In genomic region chr6:132000296-132000695, GRCh38 we compare ENCODE assay signal across 27 cellular contexts. TPM values are rescaled to one million over a fixed set of nuclear protein-coding genes. Genes with fewer than 3 reads are reported as not detected.
"Had no signal": no experiment of that assay in that cellular context is flagged by ENCODE, and none has a peak within 500 bp of the region (broad histone marks: within the 10 kb centered on the region; RNA-seq: fewer than 3 reads in every experiment).

No MANE protein-coding gene starts in this region.

- H3K4me1 Mint-ChIP-seq: central memory CD8-positive, alpha-beta T cell; T-helper 17 cell had no signal

- H3K27ac Mint-ChIP-seq: activated CD4-positive, alpha-beta memory T cell treated with anti-CD3 and anti-CD28 coated beads for 36 hours; activated naive CD8-positive, alpha-beta T cell treated with anti-CD3 and anti-CD28 coated beads for 36 hours; effector memory CD8-positive, alpha-beta T cell; nephron; T-helper 17 cell had no signal

- H3K36me3 ChIP-seq: breast epithelium, esophagus muscularis mucosa, gastrocnemius medialis, upper lobe of left lung had no signal

- H3K27ac ChIP-seq: breast epithelium, testis, upper lobe of left lung had no signal

- DNase-seq: activated CD4-positive, alpha-beta memory T cell treated with anti-CD3 and anti-CD28 coated beads for 36 hours; activated CD4-positive, alpha-beta T cell treated with anti-CD3 and anti-CD28 coated beads for 4 hours; activated CD4-positive, CD25-positive, alpha-beta regulatory T cell; activated naive CD4-positive, alpha-beta T cell treated with Interleukin-2 at 50 U/mL for 16 hours; activated naive CD8-positive, alpha-beta T cell treated with anti-CD3 and anti-CD28 coated beads for 36 hours; activated T-cell treated with anti-CD3 and anti-CD28 coated beads, Interleukin-2, amount 50 U/mL, for 48 hours; dorsolateral prefrontal cortex; effector memory CD8-positive, alpha-beta T cell; gastrocnemius medialis; hippocampal formation; kidney glomerular epithelial cell; left ventricle myocardium superior; mammary epithelial cell; midbrain; small intestine; stimulated activated CD4-positive, alpha-beta T cell treated with anti-CD3 and anti-CD28 coated beads, Interleukin-2, amount 100 ng/mL, for 48 hours; stimulated activated CD8-positive, alpha-beta memory T cell treated with anti-CD3 and anti-CD28 coated beads, Interleukin-4, amount 100 ng/mL, for 48 hours; stimulated activated naive CD4-positive, alpha-beta T cell; T-helper 17 cell; testis; upper lobe of left lung had no signal

- H3K4me3 ChIP-seq: breast epithelium, dorsolateral prefrontal cortex, esophagus muscularis mucosa, gastrocnemius medialis, testis, upper lobe of left lung had no signal

- FAIRE-seq: colon, small intestine had no signal

- H3K36me3 Mint-ChIP-seq: activated CD4-positive, alpha-beta memory T cell treated with anti-CD3 and anti-CD28 coated beads for 36 hours; activated naive CD8-positive, alpha-beta T cell treated with anti-CD3 and anti-CD28 coated beads for 36 hours had no signal

- ATAC-seq: effector memory CD8-positive, alpha-beta T cell; gastrocnemius medialis; left ventricle myocardium superior; sciatic nerve; T-helper 17 cell had no signal

- H3K4me3 Mint-ChIP-seq: activated CD4-positive, alpha-beta memory T cell treated with anti-CD3 and anti-CD28 coated beads for 36 hours; activated naive CD8-positive, alpha-beta T cell treated with anti-CD3 and anti-CD28 coated beads for 36 hours; central memory CD8-positive, alpha-beta T cell; effector memory CD8-positive, alpha-beta T cell; nephron; T-helper 17 cell had no signal

- H3K9me3 ChIP-seq: gastrocnemius medialis, testis had no signal

- H3K4me1 ChIP-seq: breast epithelium, testis, upper lobe of left lung had no signal

- H3K27me3 ChIP-seq: breast epithelium, dorsolateral prefrontal cortex, esophagus muscularis mucosa, gastrocnemius medialis, testis, upper lobe of left lung had no signal

RNA-seq across cellular contexts. Expression of gene CCN2, which starts 49.1 kb away (rescaled TPM):
- total RNA-seq: activated CD4-positive, alpha-beta memory T cell treated with anti-CD3 and anti-CD28 coated beads for 36 hours; activated naive CD8-positive, alpha-beta T cell treated with anti-CD3 and anti-CD28 coated beads for 36 hours had no signal
